ENCODE assay signal across 1 cellular context in the genomic region with DNA sequence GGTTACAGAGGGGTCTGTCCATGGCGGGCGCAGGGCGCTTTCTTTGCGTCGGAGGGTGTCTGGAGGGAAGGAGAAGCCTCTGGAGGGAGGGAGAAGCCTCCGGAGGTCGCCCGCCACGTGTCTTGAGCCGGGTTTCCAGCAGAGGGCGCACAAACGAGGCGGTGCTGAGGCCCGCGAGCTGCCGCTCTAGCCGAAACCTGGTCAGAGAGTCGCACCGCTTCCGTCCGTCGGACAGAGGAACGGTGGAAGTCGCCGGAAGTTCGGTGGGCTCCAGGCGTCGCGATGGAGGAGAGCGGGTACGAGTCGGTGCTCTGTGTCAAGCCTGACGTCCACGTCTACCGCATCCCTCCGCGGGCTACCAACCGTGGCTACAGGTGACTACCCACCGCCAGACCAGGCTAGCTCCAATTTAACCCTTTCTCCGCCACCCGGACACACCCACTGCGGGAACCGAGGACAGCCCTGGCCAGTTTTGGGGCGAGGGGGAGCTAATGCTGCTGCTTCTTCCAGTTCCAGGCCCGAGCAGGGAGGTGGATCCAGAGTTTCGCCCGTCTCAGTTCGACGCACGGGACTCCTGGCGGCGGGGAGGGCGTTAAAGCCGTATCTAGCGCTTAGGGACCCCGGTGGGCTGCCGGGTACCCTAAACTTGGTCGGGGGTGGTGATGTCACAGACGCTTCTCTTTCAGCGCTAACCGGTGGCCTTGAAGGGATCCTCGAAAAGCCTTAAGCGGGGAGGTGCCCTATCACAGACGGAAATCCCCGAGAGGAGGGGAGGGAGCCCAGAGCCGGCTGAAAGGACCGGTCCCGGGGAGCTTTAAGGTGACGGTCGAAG.
A peak's percentile ranks its signal among the peaks of the same experiment; 100 is the strongest.
TF ChIP-seq lines count a peak whose summit lies in the region.

A gene with protein sequence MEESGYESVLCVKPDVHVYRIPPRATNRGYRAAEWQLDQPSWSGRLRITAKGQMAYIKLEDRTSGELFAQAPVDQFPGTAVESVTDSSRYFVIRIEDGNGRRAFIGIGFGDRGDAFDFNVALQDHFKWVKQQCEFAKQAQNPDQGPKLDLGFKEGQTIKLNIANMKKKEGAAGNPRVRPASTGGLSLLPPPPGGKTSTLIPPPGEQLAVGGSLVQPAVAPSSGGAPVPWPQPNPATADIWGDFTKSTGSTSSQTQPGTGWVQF (plus strand): TSS at position 245 of the 832 bp plus-strand sequence. CDS start 38 bp downstream, at position 283.

TF ChIP-seq in WTC11, 78 proteins besides CTCF, POLR2A, EP300 and RAD21 (continued from another document):
- TF ChIP-seq, protein P1, sequence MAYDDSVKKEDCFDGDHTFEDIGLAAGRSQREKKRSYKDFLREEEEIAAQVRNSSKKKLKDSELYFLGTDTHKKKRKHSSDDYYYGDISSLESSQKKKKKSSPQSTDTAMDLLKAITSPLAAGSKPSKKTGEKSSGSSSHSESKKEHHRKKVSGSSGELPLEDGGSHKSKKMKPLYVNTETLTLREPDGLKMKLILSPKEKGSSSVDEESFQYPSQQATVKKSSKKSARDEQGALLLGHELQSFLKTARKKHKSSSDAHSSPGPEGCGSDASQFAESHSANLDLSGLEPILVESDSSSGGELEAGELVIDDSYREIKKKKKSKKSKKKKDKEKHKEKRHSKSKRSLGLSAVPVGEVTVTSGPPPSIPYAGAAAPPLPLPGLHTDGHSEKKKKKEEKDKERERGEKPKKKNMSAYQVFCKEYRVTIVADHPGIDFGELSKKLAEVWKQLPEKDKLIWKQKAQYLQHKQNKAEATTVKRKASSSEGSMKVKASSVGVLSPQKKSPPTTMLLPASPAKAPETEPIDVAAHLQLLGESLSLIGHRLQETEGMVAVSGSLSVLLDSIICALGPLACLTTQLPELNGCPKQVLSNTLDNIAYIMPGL (CRISPR knock-in tag; IDR thresholded peaks at IDR 0.05): peak; percentile 94
- TF ChIP-seq SP1 (CRISPR knock-in tag; conservative IDR thresholded peaks at IDR 0.05) (peak; percentile 83), NFE2L1 (CRISPR knock-in tag; IDR thresholded peaks at IDR 0.05) (0 out of 2 replicates have a peak, but pooled peaks have one; percentile 21), MYBL2 (CRISPR knock-in tag; IDR thresholded peaks at IDR 0.05) (peak; percentile 55; the same call in 1 of the 2 replicates), NR2C2 (CRISPR knock-in tag; IDR thresholded peaks at IDR 0.05) (no peak), ZNF396 (CRISPR knock-in tag; IDR thresholded peaks at IDR 0.05; ENCODE audit: borderline replicate concordance) (no peak), FOXK1 (CRISPR knock-in tag; IDR thresholded peaks at IDR 0.05) (peak; percentile 83), HMGA2 (CRISPR knock-in tag; IDR thresholded peaks at IDR 0.05) (no peak)
- TF ChIP-seq, protein P2, sequence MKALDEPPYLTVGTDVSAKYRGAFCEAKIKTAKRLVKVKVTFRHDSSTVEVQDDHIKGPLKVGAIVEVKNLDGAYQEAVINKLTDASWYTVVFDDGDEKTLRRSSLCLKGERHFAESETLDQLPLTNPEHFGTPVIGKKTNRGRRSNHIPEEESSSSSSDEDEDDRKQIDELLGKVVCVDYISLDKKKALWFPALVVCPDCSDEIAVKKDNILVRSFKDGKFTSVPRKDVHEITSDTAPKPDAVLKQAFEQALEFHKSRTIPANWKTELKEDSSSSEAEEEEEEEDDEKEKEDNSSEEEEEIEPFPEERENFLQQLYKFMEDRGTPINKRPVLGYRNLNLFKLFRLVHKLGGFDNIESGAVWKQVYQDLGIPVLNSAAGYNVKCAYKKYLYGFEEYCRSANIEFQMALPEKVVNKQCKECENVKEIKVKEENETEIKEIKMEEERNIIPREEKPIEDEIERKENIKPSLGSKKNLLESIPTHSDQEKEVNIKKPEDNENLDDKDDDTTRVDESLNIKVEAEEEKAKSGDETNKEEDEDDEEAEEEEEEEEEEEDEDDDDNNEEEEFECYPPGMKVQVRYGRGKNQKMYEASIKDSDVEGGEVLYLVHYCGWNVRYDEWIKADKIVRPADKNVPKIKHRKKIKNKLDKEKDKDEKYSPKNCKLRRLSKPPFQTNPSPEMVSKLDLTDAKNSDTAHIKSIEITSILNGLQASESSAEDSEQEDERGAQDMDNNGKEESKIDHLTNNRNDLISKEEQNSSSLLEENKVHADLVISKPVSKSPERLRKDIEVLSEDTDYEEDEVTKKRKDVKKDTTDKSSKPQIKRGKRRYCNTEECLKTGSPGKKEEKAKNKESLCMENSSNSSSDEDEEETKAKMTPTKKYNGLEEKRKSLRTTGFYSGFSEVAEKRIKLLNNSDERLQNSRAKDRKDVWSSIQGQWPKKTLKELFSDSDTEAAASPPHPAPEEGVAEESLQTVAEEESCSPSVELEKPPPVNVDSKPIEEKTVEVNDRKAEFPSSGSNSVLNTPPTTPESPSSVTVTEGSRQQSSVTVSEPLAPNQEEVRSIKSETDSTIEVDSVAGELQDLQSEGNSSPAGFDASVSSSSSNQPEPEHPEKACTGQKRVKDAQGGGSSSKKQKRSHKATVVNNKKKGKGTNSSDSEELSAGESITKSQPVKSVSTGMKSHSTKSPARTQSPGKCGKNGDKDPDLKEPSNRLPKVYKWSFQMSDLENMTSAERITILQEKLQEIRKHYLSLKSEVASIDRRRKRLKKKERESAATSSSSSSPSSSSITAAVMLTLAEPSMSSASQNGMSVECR (CRISPR knock-in tag; IDR thresholded peaks at IDR 0.05; ENCODE audit: borderline replicate concordance): peak; percentile 84; the same call in 1 of the 2 replicates
